1 cellular context compared by ENCODE assay signal in genomic region chr2:112139033-112139614, GRCh38.
TF ChIP-seq lines count a peak whose summit lies in the region.

No MANE protein-coding gene starts in this region.

TF ChIP-seq in H1, 55 proteins besides CTCF, POLR2A, EP300 and RAD21:
- TF ChIP-seq SUZ12 (IDR thresholded peaks at IDR 0.05; ENCODE audit: low read length): peak; percentile 42; the same call in 1 of the 2 replicates
- TF ChIP-seq EZH2 (IDR thresholded peaks at IDR 0.05; ENCODE audit: low read depth, low read length, severe bottlenecking): peak; percentile 33
- peak; percentile 3 for TF ChIP-seq KDM4A (IDR thresholded peaks at IDR 0.05; ENCODE audit: low read depth, low read length, severe bottlenecking)
